In the genomic region with DNA sequence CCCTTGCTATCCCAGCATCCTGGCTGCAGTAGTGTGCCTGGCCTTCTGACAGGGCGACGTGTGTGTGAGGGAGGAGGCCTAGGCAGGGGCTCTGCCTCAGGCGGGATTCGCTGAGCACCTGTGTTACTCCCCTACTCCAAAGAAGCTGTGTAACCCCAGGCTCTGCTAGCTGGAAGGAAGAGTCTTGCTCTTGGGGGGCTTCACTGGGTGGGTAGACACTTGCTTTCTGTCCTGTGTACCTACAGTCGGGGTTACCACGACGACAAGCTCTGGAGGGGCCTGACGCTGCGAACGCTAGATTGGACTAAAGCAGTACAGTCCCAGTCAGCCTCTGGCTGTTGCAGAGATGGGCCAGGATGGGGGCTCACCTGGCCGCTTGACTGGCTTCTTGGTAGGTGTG, we compare ENCODE assay signal across 19 cellular contexts. TPM values are rescaled to one million over a fixed set of nuclear protein-coding genes. Genes with fewer than 3 reads are reported as not detected.
DNase-seq lines count a peak whose midpoint lies in the region; ATAC-seq, FAIRE-seq and TF ChIP-seq lines count a peak whose summit lies in the region.
"Had no signal": no experiment of that assay in that cellular context is flagged by ENCODE, and none has a peak within 500 bp of the region (broad histone marks: within the 10 kb centered on the region; RNA-seq: fewer than 3 reads in every experiment).

No MANE protein-coding gene starts in this region.

- no peak overlapping the region for H4K5ac ChIP-seq in IMR-90 (ENCODE audit: low read depth, low read length)

- ATAC-seq in IMR-90 (ENCODE audit: low read depth): no peak
- ATAC-seq in lower lobe of right lung: no peak
- ATAC-seq: CD8-positive, alpha-beta T cell; HepG2 had no signal

- TF ChIP-seq RAD21 in IMR-90 (IDR thresholded peaks at IDR 0.05; ENCODE audit: low read length): no peak

- H2AK9ac ChIP-seq in IMR-90 (replicated peaks; ENCODE audit: low read depth, low read length, poor library complexity): peak overlapping the region; percentile 28

- no peak overlapping the region for H3K4ac ChIP-seq in IMR-90 (ENCODE audit: low read depth, low read length)

- H4K8ac ChIP-seq in IMR-90 (ENCODE audit: low read depth in 2 of 2, low read length in 2 of 2): no peak overlapping the region

- H3K27me3 ChIP-seq in IMR-90 (ENCODE audit: control insufficient read depth, insufficient read depth, low read length): no peaks in the 10 kb centered on the region
- no peaks in the 10 kb centered on the region for H3K27me3 ChIP-seq in lower lobe of right lung (ENCODE audit: low read depth)
- H3K27me3 ChIP-seq: BE2C had no signal

- no CpG with 5 or more reads among the region's 11 CpGs for WGBS in IMR-90 (ENCODE audit: extremely low coverage in 2 of 2, insufficient read length in 1 of 2), 2 experiments

- TF ChIP-seq CTCF in D721Med (IDR thresholded peaks at IDR 0.05; ENCODE audit: insufficient read depth, missing control alignments) (no peak), IMR-90 (conservative IDR thresholded peaks at IDR 0.05; ENCODE audit: low read depth, low read length) (no peak), lower lobe of right lung (IDR thresholded peaks at IDR 0.05) (no peak), mesothelial cell of epicardium (IDR thresholded peaks at IDR 0.05; ENCODE audit: unreplicated experiment) (no peak)

- no peak overlapping the region for H3K18ac ChIP-seq in IMR-90 (ENCODE audit: low read depth, low read length)

- H2BK15ac ChIP-seq in IMR-90 (ENCODE audit: low read depth, low read length): no peak overlapping the region

- intact Hi-C loops in IMR-90 (cut with micrococcal nuclease): no loop called here
- intact Hi-C loops in lower lobe of right lung (cut with DNase I): no loop called here

- no peaks in the 10 kb centered on the region; the same call in 1 of the 2 replicates for H4K20me1 ChIP-seq in IMR-90 (ENCODE audit: insufficient read depth, low read length)

- no peak overlapping the region for H3K4me2 ChIP-seq in IMR-90 (ENCODE audit: low read depth, low read length)

- no peaks in the 10 kb centered on the region for H3K27me3 Mint-ChIP-seq in mesothelial cell of epicardium (ENCODE audit: low read depth)

- H3K23ac ChIP-seq in IMR-90 (ENCODE audit: low read depth, low read length): no peak overlapping the region

- H3K9me3 Mint-ChIP-seq in mesothelial cell of epicardium: no peaks in the 10 kb centered on the region
- H3K9me3 Mint-ChIP-seq: CD14-positive monocyte; CD8-positive, alpha-beta T cell had no signal

- POLR2A ChIA-PET in IMR-90 (lab: Charles Lee; ENCODE audit: unreplicated experiment): no interaction called here

- peak; percentile 7 for DNase-seq in D721Med (ENCODE audit: insufficient read length, low spot score)
- no peak for DNase-seq in IMR-90
- peak; percentile 35 for DNase-seq in lower lobe of right lung
- no peak for DNase-seq in H4 (ENCODE audit: low spot score)
- DNase-seq in middle frontal gyrus (ENCODE audit: extremely low spot score, low spot score): no peak
- DNase-seq in frontal cortex (ENCODE audit: low spot score in 2 of 2): no peak
- DNase-seq in mesothelial cell of epicardium (ENCODE audit: low spot score in 2 of 2, unreplicated experiment in 2 of 2): no peak
- DNase-seq: BE2C; CD8-positive, alpha-beta T cell; COR-L47; GOT3 had no signal

- H3K4me1 ChIP-seq in IMR-90 (ENCODE audit: control insufficient read depth, insufficient read depth, low read length) (no peaks in the 10 kb centered on the region), lower lobe of right lung (no peaks in the 10 kb centered on the region)
- H3K4me1 ChIP-seq: HAP-1 had no signal

- no peak overlapping the region for H2AK5ac ChIP-seq in IMR-90 (ENCODE audit: low read depth, low read length)

- H4K91ac ChIP-seq in IMR-90 (ENCODE audit: insufficient read depth, low read depth, low read length): no peak overlapping the region

- H3K9me1 ChIP-seq in IMR-90 (ENCODE audit: insufficient read depth, low read length): no peaks in the 10 kb centered on the region

- FAIRE-seq in D721Med (lab: Jason Lieb, UNC): no peak
- FAIRE-seq in frontal cortex (lab: Jason Lieb, UNC): no peak
- FAIRE-seq: A204.1, GM18507, HepG2, HTR-8/SVneo had no signal

- H3K9me3 ChIP-seq in IMR-90 (ENCODE audit: control insufficient read depth, insufficient read depth, low read length) (no peaks in the 10 kb centered on the region), lower lobe of right lung (no peaks in the 10 kb centered on the region)
- H3K9me3 ChIP-seq: BE2C, HAP-1 had no signal

- H3K79me1 ChIP-seq in IMR-90 (ENCODE audit: low read depth in 1 of 2, low read length in 2 of 2): peaks cover 5 to 20% of the 10 kb centered on the region in 2 experiments; a peak in 3 of 4 replicates

- in situ Hi-C loops in IMR-90 (cut with MboI; ENCODE audit: low sequenced_read_pairs): no loop called here

- H3K4me1 Mint-ChIP-seq in mesothelial cell of epicardium: no peaks in the 10 kb centered on the region

- H3K36me3 ChIP-seq in IMR-90 (ENCODE audit: control insufficient read depth, insufficient read depth, low read length) (peaks cover 62% of the 10 kb centered on the region), lower lobe of right lung (peaks cover 99% of the 10 kb centered on the region)

- CTCF ChIA-PET in IMR-90 (lab: Yijun Ruan, JAX): no interaction called here

- H3K4me3 Mint-ChIP-seq in mesothelial cell of epicardium: no peak overlapping the region
- H3K4me3 Mint-ChIP-seq: CD14-positive monocyte; CD8-positive, alpha-beta T cell had no signal

- H3K27ac Mint-ChIP-seq in mesothelial cell of epicardium: no peak overlapping the region
- H3K27ac Mint-ChIP-seq: CD14-positive monocyte; CD8-positive, alpha-beta T cell had no signal

- no peak overlapping the region for H3K9ac ChIP-seq in IMR-90 (ENCODE audit: low read depth, low read length)

- no peak overlapping the region for H3K56ac ChIP-seq in IMR-90 (ENCODE audit: extremely low read depth, insufficient read depth, low read length)

- H2BK20ac ChIP-seq in IMR-90 (ENCODE audit: low read depth, low read length): no peak overlapping the region

- H2BK120ac ChIP-seq in IMR-90 (ENCODE audit: low read depth, low read length): no peak overlapping the region

- H3K4me3 ChIP-seq in IMR-90 (ENCODE audit: insufficient read depth, low read depth, low read length) (no peak overlapping the region), lower lobe of right lung (no peak overlapping the region)
- H3K4me3 ChIP-seq: HAP-1 had no signal

- peaks cover 38% of the 10 kb centered on the region for H3K36me3 Mint-ChIP-seq in mesothelial cell of epicardium

- dilution Hi-C loops in IMR-90 (cut with HindIII; ENCODE audit: low sequenced_read_pairs, unreplicated experiment): no loop called here

- H2AFZ ChIP-seq in IMR-90 (replicated peaks; ENCODE audit: low read length, poor library complexity): no peak overlapping the region

- H3K27ac ChIP-seq in IMR-90 (ENCODE audit: insufficient read depth, low read length) (no peak overlapping the region), lower lobe of right lung (no peak overlapping the region)

- no peak overlapping the region for H3K14ac ChIP-seq in IMR-90 (replicated peaks; ENCODE audit: low read depth, low read length)

- TF ChIP-seq POLR2A in IMR-90 (IDR thresholded peaks at IDR 0.05; ENCODE audit: low read depth, low read length): no peak

- no TSS peak for BruUV-seq in IMR-90 (replicated peaks; lab: Mats Ljungman, UMichigan)

- no peak overlapping the region for H2BK5ac ChIP-seq in IMR-90 (ENCODE audit: low read depth, low read length, poor library complexity, severe bottlenecking)

TF ChIP-seq in IMR-90, 13 proteins besides CTCF, POLR2A, EP300 and RAD21 (continues in another document):
- no peak for TF ChIP-seq MAZ (IDR thresholded peaks at IDR 0.05; ENCODE audit: borderline replicate concordance, low read depth, low read length)
- no peak for TF ChIP-seq RFX5 (IDR thresholded peaks at IDR 0.05; ENCODE audit: low read depth, low read length)
- TF ChIP-seq NFE2L2 (IDR thresholded peaks at IDR 0.05; ENCODE audit: low read depth, low read length): no peak

RNA-seq across cellular contexts. Expression of a gene that starts 9.5 kb away (rescaled TPM):
- total RNA-seq in IMR-90 (2012; rRNA removed) (98.9 and 118 TPM in 2 replicates), lower lobe of right lung (118 TPM), frontal cortex (112 TPM), mesothelial cell of epicardium (254 to 261 TPM (median 258 TPM) in 3 replicates)
- 85.9 and 89.5 TPM in 2 replicates for polyA plus RNA-seq in IMR-90 (2012; rRNA removed)
- 35.6 and 57.4 TPM in 2 replicates for polyA plus RNA-seq in IMR-90 (2012; cell fraction: cytosol; rRNA removed)
- 192 and 276 TPM in 2 replicates for polyA plus RNA-seq in IMR-90 (2012; cell fraction: nucleus; rRNA removed; ENCODE audit: low replicate concordance)
- total RNA-seq in H4 (2014; rRNA removed; shearing (Covaris generic)): 51.4 and 51.5 TPM in 2 replicates

RNA-seq across cellular contexts. Expression of a gene that starts 15.1 kb away (rescaled TPM):
- total RNA-seq in IMR-90 (2012; rRNA removed) (not detected in 2 replicates), lower lobe of right lung (not detected), frontal cortex (not detected), mesothelial cell of epicardium (0.18 TPM in 1 of 3 replicates, not detected in the others)
- polyA plus RNA-seq in IMR-90 (2012; rRNA removed): not detected in 2 replicates
- polyA plus RNA-seq in IMR-90 (2012; cell fraction: cytosol; rRNA removed): not detected in 2 replicates
- 0.16 and 0.18 TPM in 2 replicates for polyA plus RNA-seq in IMR-90 (2012; cell fraction: nucleus; rRNA removed; ENCODE audit: low replicate concordance)
- not detected in 2 replicates for total RNA-seq in H4 (2014; rRNA removed; shearing (Covaris generic))
- total RNA-seq: Daoy had no signal
- polyA plus RNA-seq: AG04450, CD14-positive monocyte had no signal

RNA-seq across cellular contexts. Expression of a gene that starts 19.5 kb away (rescaled TPM):
- total RNA-seq in IMR-90 (2012; rRNA removed): not detected in 2 replicates
- 0.07 and 0.10 TPM in 2 replicates for polyA plus RNA-seq in IMR-90 (2012; rRNA removed)
- 0.18 TPM in 1 of 2 replicates, not detected in the other for polyA plus RNA-seq in IMR-90 (2012; cell fraction: cytosol; rRNA removed)
- polyA plus RNA-seq in IMR-90 (2012; cell fraction: nucleus; rRNA removed; ENCODE audit: low replicate concordance): 0.10 and 0.26 TPM in 2 replicates
- total RNA-seq in lower lobe of right lung: not detected
- total RNA-seq in H4 (2014; rRNA removed; shearing (Covaris generic)): 0.14 TPM in 1 of 2 replicates, not detected in the other
- total RNA-seq in frontal cortex: not detected
- not detected in 3 replicates for total RNA-seq in mesothelial cell of epicardium
- total RNA-seq: Daoy had no signal
- polyA plus RNA-seq: AG04450 had no signal

RNA-seq across cellular contexts. Expression of a gene that starts 21.7 kb away (rescaled TPM):
- total RNA-seq in IMR-90 (2012; rRNA removed) (47.1 and 47.2 TPM in 2 replicates), lower lobe of right lung (65.0 TPM), frontal cortex (16.7 TPM), mesothelial cell of epicardium (74.9 to 80.5 TPM (median 80.1 TPM) in 3 replicates)
- polyA plus RNA-seq in IMR-90 (2012; rRNA removed): 69.1 and 82.6 TPM in 2 replicates
- 28.2 and 52.1 TPM in 2 replicates for polyA plus RNA-seq in IMR-90 (2012; cell fraction: cytosol; rRNA removed)
- 24.9 and 48.5 TPM in 2 replicates for polyA plus RNA-seq in IMR-90 (2012; cell fraction: nucleus; rRNA removed; ENCODE audit: low replicate concordance)
- 37.3 and 39.7 TPM in 2 replicates for total RNA-seq in H4 (2014; rRNA removed; shearing (Covaris generic))

RNA-seq across cellular contexts. Expression of a gene that starts 47.0 kb away (rescaled TPM):
- total RNA-seq in IMR-90 (2012; rRNA removed): not detected in 2 replicates
- polyA plus RNA-seq in IMR-90 (2012; rRNA removed): 0.05 TPM in 1 of 2 replicates, not detected in the other
- 0.01 TPM in 1 of 2 replicates, not detected in the other for polyA plus RNA-seq in IMR-90 (2012; cell fraction: cytosol; rRNA removed)
- polyA plus RNA-seq in IMR-90 (2012; cell fraction: nucleus; rRNA removed; ENCODE audit: low replicate concordance): 0.03 TPM in 2 replicates
- 21.5 TPM for total RNA-seq in lower lobe of right lung
- not detected in 2 replicates for total RNA-seq in H4 (2014; rRNA removed; shearing (Covaris generic))
- 0.82 TPM for total RNA-seq in frontal cortex
- 2.0 to 2.1 TPM (median 2.1 TPM) in 3 replicates for total RNA-seq in mesothelial cell of epicardium
- total RNA-seq: Daoy had no signal
- polyA plus RNA-seq: AG04450, CD14-positive monocyte had no signal

Comparison
In these comparisons a context has a peak if more than half of its experiments do, and no peak if none do; other contexts are left out.
1. DNase-seq: peak in D721Med (single experiment) and lower lobe of right lung (single experiment); none in IMR-90 (single experiment), H4 (single experiment), middle frontal gyrus (single experiment), frontal cortex (0 of 2) and mesothelial cell of epicardium (0 of 2).